ENCODE assay signal across 17 cellular contexts in the genomic region with DNA sequence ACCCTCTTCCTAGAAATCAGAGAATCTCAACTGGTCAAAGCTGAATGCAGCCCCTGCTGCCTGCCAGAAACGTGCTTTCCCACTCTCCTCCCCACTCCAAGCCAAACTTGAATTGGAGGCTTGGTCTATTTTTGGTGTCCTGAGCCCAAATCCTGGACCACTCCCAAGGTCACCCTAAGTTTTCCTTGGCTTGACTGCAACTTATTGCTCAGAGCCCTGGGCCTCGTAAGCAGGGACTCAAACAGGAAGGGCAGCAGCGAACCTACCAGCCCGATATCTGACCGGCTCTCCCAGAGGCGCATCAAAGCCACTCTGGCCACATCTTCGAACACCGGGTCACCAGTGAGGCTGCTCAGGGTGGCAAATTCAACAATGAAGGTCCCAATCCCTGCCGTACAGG. TPM values are rescaled to one million over a fixed set of nuclear protein-coding genes. Genes with fewer than 3 reads are reported as not detected.
A peak's percentile ranks its signal among the peaks of the same experiment; 100 is the strongest.
DNase-seq lines count a peak whose midpoint lies in the region; ATAC-seq and TF ChIP-seq lines count a peak whose summit lies in the region.
"Had no signal": no experiment of that assay in that cellular context is flagged by ENCODE, and none has a peak within 500 bp of the region (broad histone marks: within the 10 kb centered on the region; RNA-seq: fewer than 3 reads in every experiment).

No MANE protein-coding gene starts in this region.

- no peak overlapping the region for H2BK12ac ChIP-seq in neuronal stem cell (ENCODE audit: low read length)

- H3K9me3 ChIP-seq in neuronal stem cell (replicated peaks in 1 of 2; ENCODE audit: control insufficient read depth in 2 of 2, insufficient read depth in 1 of 2, low read depth in 1 of 2, low read length in 2 of 2) (no peaks in the 10 kb centered on the region), sigmoid colon (no peaks in the 10 kb centered on the region)

- H3K4me3 ChIP-seq in fibroblast of the aortic adventitia (ENCODE audit: low read depth, low read length) = no peak overlapping the region
- peak overlapping the region in 1 of 2 donors; percentile 14 for H3K4me3 ChIP-seq in neuronal stem cell (ENCODE audit: low read length in 2 of 2)
- no peak overlapping the region for H3K4me3 ChIP-seq in sigmoid colon
- H3K4me3 ChIP-seq: GM23248, hepatocyte had no signal

- peak overlapping the region; percentile 25 for H3K18ac ChIP-seq in neuronal stem cell (ENCODE audit: low read length)

- H3K4me1 Mint-ChIP-seq in activated T-cell treated with anti-CD3 and anti-CD28 coated beads, Interleukin-2, amount 50 U/mL, for 72 hours (ENCODE audit: low read depth) = no peaks in the 10 kb centered on the region
- H3K4me1 Mint-ChIP-seq in activated T-cell treated with anti-CD3 and anti-CD28 coated beads, Interleukin-2, amount 50 U/mL, for 4 hours (ENCODE audit: low read depth) = no peaks in the 10 kb centered on the region

- H3K14ac ChIP-seq in neuronal stem cell (ENCODE audit: low read length) = no peak overlapping the region

- no peak overlapping the region for H2BK120ac ChIP-seq in neuronal stem cell (ENCODE audit: low read depth, low read length)

- H3K4me3 Mint-ChIP-seq in activated T-cell treated with anti-CD3 and anti-CD28 coated beads, Interleukin-2, amount 50 U/mL, for 72 hours = no peak overlapping the region
- H3K4me3 Mint-ChIP-seq in activated T-cell treated with anti-CD3 and anti-CD28 coated beads, Interleukin-2, amount 50 U/mL, for 4 hours = no peak overlapping the region
- H3K4me3 Mint-ChIP-seq: T-helper 2 cell treated with Interferon-gamma antibody and Interleukin-4, amounts not matched to agents 5 μg/mL and 100 μg/mL, for 36 hours had no signal

- H3K23ac ChIP-seq in neuronal stem cell (ENCODE audit: low read depth, low read length, poor library complexity) = peak overlapping the region; percentile 70

- TF ChIP-seq CTCF in fibroblast of the aortic adventitia (IDR thresholded peaks at IDR 0.05; ENCODE audit: insufficient read depth, low read length) = no peak
- TF ChIP-seq CTCF in sigmoid colon (IDR thresholded peaks at IDR 0.05) = no peak

- peak overlapping the region; percentile 11 for H2BK5ac ChIP-seq in neuronal stem cell (ENCODE audit: low read length)

- H2BK15ac ChIP-seq in neuronal stem cell (ENCODE audit: low read length) = no peak overlapping the region

- no peak overlapping the region for H3K27ac ChIP-seq in neuronal stem cell (replicated peaks; ENCODE audit: low read length)
- peak overlapping the region in 2 of 4 donors; percentile 16 to 67 for H3K27ac ChIP-seq in sigmoid colon
- H3K27ac ChIP-seq: epithelial cell of prostate, GM23248, hepatocyte had no signal

- no peaks in the 10 kb centered on the region for H3K4me1 ChIP-seq in neuronal stem cell (ENCODE audit: control insufficient read depth in 2 of 2, insufficient read depth in 1 of 2, low read depth in 1 of 2, low read length in 2 of 2)
- H3K4me1 ChIP-seq in sigmoid colon = no peaks in the 10 kb centered on the region

- no peak overlapping the region for H3K9ac ChIP-seq in neuronal stem cell (ENCODE audit: low read depth, low read length, poor library complexity)
- H3K9ac ChIP-seq: GM23248 had no signal

- no peak for ATAC-seq in activated T-cell treated with anti-CD3 and anti-CD28 coated beads, Interleukin-2, amount 50 U/mL, for 72 hours (replicated peaks in 1 of 2)
- no peak for ATAC-seq in activated T-cell treated with anti-CD3 and anti-CD28 coated beads, Interleukin-2, amount 50 U/mL, for 4 hours

- no peak overlapping the region for H2AFZ ChIP-seq in neuronal stem cell (ENCODE audit: low read length)
- H2AFZ ChIP-seq: GM23248, hepatocyte had no signal

- H3K27ac Mint-ChIP-seq in activated T-cell treated with anti-CD3 and anti-CD28 coated beads, Interleukin-2, amount 50 U/mL, for 72 hours = peak overlapping the region; percentile 19
- H3K27ac Mint-ChIP-seq: T-helper 2 cell treated with Interferon-gamma antibody and Interleukin-4, amounts not matched to agents 5 μg/mL and 100 μg/mL, for 36 hours had no signal

- no peaks in the 10 kb centered on the region for H3K27me3 Mint-ChIP-seq in activated T-cell treated with anti-CD3 and anti-CD28 coated beads, Interleukin-2, amount 50 U/mL, for 72 hours (ENCODE audit: low read depth)
- H3K27me3 Mint-ChIP-seq in activated T-cell treated with anti-CD3 and anti-CD28 coated beads, Interleukin-2, amount 50 U/mL, for 4 hours (ENCODE audit: low read depth) = no peaks in the 10 kb centered on the region

- H3K36me3 ChIP-seq in neuronal stem cell (replicated peaks in 1 of 2; ENCODE audit: control insufficient read depth in 2 of 2, insufficient read depth in 2 of 2, low read length in 2 of 2) (peaks cover 4 to 10% of the 10 kb centered on the region in 2 donors), sigmoid colon (peaks cover 3 to 87% (median 42%) of the 10 kb centered on the region in 4 donors)

- no peak overlapping the region for H2AK5ac ChIP-seq in neuronal stem cell (ENCODE audit: low read depth, low read length)

- H3K4ac ChIP-seq in neuronal stem cell (ENCODE audit: low read length) = peak overlapping the region; percentile 59

- no peak overlapping the region for H4K91ac ChIP-seq in neuronal stem cell (ENCODE audit: low read depth, low read length, poor library complexity)

- DNase-seq in activated T-cell treated with anti-CD3 and anti-CD28 coated beads, Interleukin-2, amount 50 U/mL, for 72 hours = no peak
- no peak for DNase-seq in activated T-cell treated with anti-CD3 and anti-CD28 coated beads, Interleukin-2, amount 50 U/mL, for 4 hours
- DNase-seq in fibroblast of the aortic adventitia (ENCODE audit: low read depth) (peak; percentile 70), neuronal stem cell (ENCODE audit: low spot score) (no peak), ureter (ENCODE audit: low spot score) (peak; percentile 52), sigmoid colon (no peak), COLO829 (ENCODE audit: low spot score) (no peak), EL (no peak)
- DNase-seq: activated CD4-positive, alpha-beta T cell treated with anti-CD3 and anti-CD28 coated beads for 48 hours; DND-41; Kasumi-1; NCI-H1417; SHP77 had no signal

- peaks cover 2% of the 10 kb centered on the region for H3K79me1 ChIP-seq in neuronal stem cell (ENCODE audit: low read depth, low read length)

- no CpG with 5 or more reads among the region's 9 CpGs for whole genome bisulfite sequencing in neuronal stem cell (ENCODE audit: extremely low coverage in 2 of 2, insufficient read length in 2 of 2, insufficient replicate concordance in 1 of 2), 2 donors
- whole genome bisulfite sequencing in sigmoid colon, 2 donors = 93 to 94% methylated on average over 9 of the region's 9 CpGs

- no peak for TF ChIP-seq EP300 in sigmoid colon (IDR thresholded peaks at IDR 0.05)

- no peak overlapping the region for H4K8ac ChIP-seq in neuronal stem cell (ENCODE audit: low read depth, low read length)

- no peak for TF ChIP-seq POLR2A in sigmoid colon (IDR thresholded peaks at IDR 0.05)

- H3K9me3 Mint-ChIP-seq in activated T-cell treated with anti-CD3 and anti-CD28 coated beads, Interleukin-2, amount 50 U/mL, for 72 hours = no peaks in the 10 kb centered on the region
- no peaks in the 10 kb centered on the region for H3K9me3 Mint-ChIP-seq in activated T-cell treated with anti-CD3 and anti-CD28 coated beads, Interleukin-2, amount 50 U/mL, for 4 hours
- H3K9me3 Mint-ChIP-seq: T-helper 2 cell treated with Interferon-gamma antibody and Interleukin-4, amounts not matched to agents 5 μg/mL and 100 μg/mL, for 36 hours had no signal

- peaks cover 2 to 7% of the 10 kb centered on the region in 2 donors for H3K36me3 Mint-ChIP-seq in activated T-cell treated with anti-CD3 and anti-CD28 coated beads, Interleukin-2, amount 50 U/mL, for 72 hours (ENCODE audit: insufficient read depth in 2 of 2)
- peaks cover 25% of the 10 kb centered on the region for H3K36me3 Mint-ChIP-seq in activated T-cell treated with anti-CD3 and anti-CD28 coated beads, Interleukin-2, amount 50 U/mL, for 4 hours (ENCODE audit: insufficient read depth)

- H3K27me3 ChIP-seq in neuronal stem cell (ENCODE audit: control insufficient read depth in 3 of 3, insufficient read depth in 3 of 3, low read depth in 1 of 3, low read length in 3 of 3) (no peaks in the 10 kb centered on the region), sigmoid colon (no peaks in the 10 kb centered on the region)
- H3K27me3 ChIP-seq: hepatocyte had no signal

- no peak overlapping the region for H3K4me2 ChIP-seq in neuronal stem cell (ENCODE audit: insufficient read depth, low read length, poor library complexity, severe bottlenecking)
- H3K4me2 ChIP-seq: hepatocyte had no signal

- intact Hi-C loops in sigmoid colon (cut with DNase I) = no loop called here

RNA-seq across cellular contexts. Expression of a gene that starts 12.7 kb away (rescaled TPM):
- total RNA-seq in activated T-cell treated with anti-CD3 and anti-CD28 coated beads, Interleukin-2, amount 50 U/mL, for 72 hours = 10 to 100 TPM; 33.5 to 35.8 TPM
- total RNA-seq in activated T-cell treated with anti-CD3 and anti-CD28 coated beads, Interleukin-2, amount 50 U/mL, for 4 hours = 10 to 100 TPM; 14.0 to 16.9 (median 16.7) TPM
- total RNA-seq in fibroblast of the aortic adventitia (ENCODE audit: low replicate concordance) = 16.7 and 34.1 TPM in 2 replicates
- 11.0 TPM for polyA plus RNA-seq in neuronal stem cell (2013, experiment 1 of 2)
- 10.4 TPM for polyA plus RNA-seq in neuronal stem cell (2013, experiment 2 of 2)
- total RNA-seq in ureter = 20.5 TPM
- total RNA-seq in sigmoid colon = 10 to 100 TPM in 1 of 4 donors, 1 to 10 TPM in 3; 8.4 to 14.3 (median 8.8) TPM
- polyA plus RNA-seq in sigmoid colon = 10 to 100 TPM; 10.8 to 24.9 (median 15.0) TPM

RNA-seq across cellular contexts. Expression of a gene that starts 37.4 kb away (rescaled TPM):
- total RNA-seq in activated T-cell treated with anti-CD3 and anti-CD28 coated beads, Interleukin-2, amount 50 U/mL, for 72 hours = 1 to 10 TPM; 1.1 to 1.7 TPM
- 1 to 10 TPM; 1.1 to 1.4 (median 1.2) TPM for total RNA-seq in activated T-cell treated with anti-CD3 and anti-CD28 coated beads, Interleukin-2, amount 50 U/mL, for 4 hours
- total RNA-seq in fibroblast of the aortic adventitia (ENCODE audit: low replicate concordance) (62.2 and 106 TPM in 2 replicates), ureter (17.6 TPM), sigmoid colon (10 to 100 TPM; 12.4 to 53.5 (median 33.8) TPM)
- 2.6 TPM for polyA plus RNA-seq in neuronal stem cell (2013, experiment 1 of 2)
- 2.7 TPM for polyA plus RNA-seq in neuronal stem cell (2013, experiment 2 of 2)
- polyA plus RNA-seq in sigmoid colon = 10 to 100 TPM; 12.9 to 22.8 (median 17.6) TPM

RNA-seq across cellular contexts. Expression of a gene that starts 41.9 kb away (rescaled TPM):
- 10 to 100 TPM; 72.8 to 78.6 TPM for total RNA-seq in activated T-cell treated with anti-CD3 and anti-CD28 coated beads, Interleukin-2, amount 50 U/mL, for 72 hours
- total RNA-seq in activated T-cell treated with anti-CD3 and anti-CD28 coated beads, Interleukin-2, amount 50 U/mL, for 4 hours = 10 to 100 TPM; 46.2 to 49.7 (median 47.2) TPM
- 53.0 and 91.7 TPM in 2 replicates for total RNA-seq in fibroblast of the aortic adventitia (ENCODE audit: low replicate concordance)
- 44.5 TPM for polyA plus RNA-seq in neuronal stem cell (2013, experiment 1 of 2)
- polyA plus RNA-seq in neuronal stem cell (2013, experiment 2 of 2) = 44.4 TPM
- 57.5 TPM for total RNA-seq in ureter
- total RNA-seq in sigmoid colon = 10 to 100 TPM; 41.8 to 61.8 (median 48.6) TPM
- 10 to 100 TPM; 24.0 to 45.3 (median 26.8) TPM for polyA plus RNA-seq in sigmoid colon

Comparison
In these comparisons a context has a peak if more than half of its experiments do, and no peak if none do; other contexts are left out.
1. DNase-seq: peak in fibroblast of the aortic adventitia (single experiment) and ureter (single experiment); none in activated T-cell treated with anti-CD3 and anti-CD28 coated beads, Interleukin-2, amount 50 U/mL, for 72 hours (0 of 2), activated T-cell treated with anti-CD3 and anti-CD28 coated beads, Interleukin-2, amount 50 U/mL, for 4 hours (single experiment), neuronal stem cell (single experiment), sigmoid colon (single experiment), COLO829 (single experiment) and EL (single experiment).